33 cellular contexts compared by ENCODE assay signal in genomic region chr9:69115621-69116020, GRCh38. TPM values are rescaled to one million over a fixed set of nuclear protein-coding genes. Genes with fewer than 3 reads are reported as not detected.
DNase-seq lines count a peak whose midpoint lies in the region; ATAC-seq, FAIRE-seq and TF ChIP-seq lines count a peak whose summit lies in the region.
"Had no signal": no experiment of that assay in that cellular context is flagged by ENCODE, and none has a peak within 500 bp of the region (broad histone marks: within the 10 kb centered on the region; RNA-seq: fewer than 3 reads in every experiment).

No MANE protein-coding gene starts in this region.

- H3K36me3 Mint-ChIP-seq in osteocyte (ENCODE audit: unreplicated experiment), result no peaks in the 10 kb centered on the region
- no peaks in the 10 kb centered on the region for H3K36me3 Mint-ChIP-seq in CD4-positive, alpha-beta T cell (ENCODE audit: low read depth)

- H3K4me3 ChIP-seq in PC-9 (no peak overlapping the region), endothelial cell of umbilical vein (replicated peaks in 1 of 3; ENCODE audit: insufficient read depth in 1 of 3, low read depth in 1 of 3, low read length in 3 of 3) (no peak overlapping the region)
- H3K4me3 ChIP-seq: dorsolateral prefrontal cortex, mucosa of descending colon, right lobe of liver, tibial nerve had no signal

- H3K4me2 ChIP-seq in PC-9 (peak overlapping the region; percentile 61), endothelial cell of umbilical vein (ENCODE audit: insufficient read depth, low read length) (no peak overlapping the region)

- H3K27me3 ChIP-seq in PC-9 (ENCODE audit: insufficient read depth, low read depth) (no peaks in the 10 kb centered on the region), endothelial cell of umbilical vein (ENCODE audit: control insufficient read depth in 2 of 2, insufficient read depth in 2 of 2, low read length in 2 of 2) (no peaks in the 10 kb centered on the region)
- no peaks in the 10 kb centered on the region for H3K27me3 ChIP-seq in CD4-positive, alpha-beta T cell (ENCODE audit: control insufficient read depth, insufficient read depth, low read length)
- H3K27me3 ChIP-seq: dorsolateral prefrontal cortex, right lobe of liver, tibial nerve had no signal

- peak overlapping the region; percentile 46; the same call in 1 of the 2 replicates for H3K27ac ChIP-seq in PC-9
- no peak overlapping the region for H3K27ac ChIP-seq in endothelial cell of umbilical vein (ENCODE audit: insufficient read depth, low read depth, low read length)
- H3K27ac ChIP-seq in CD4-positive, alpha-beta T cell (ENCODE audit: low read depth, low read length), result no peak overlapping the region
- H3K27ac ChIP-seq: dorsolateral prefrontal cortex, epithelial cell of prostate, HL-60, parathyroid adenoma, right lobe of liver, VCaP had no signal

- BruUV-seq in PC-9 (replicated peaks; lab: Mats Ljungman, UMichigan) (no TSS peak), endothelial cell of umbilical vein (replicated peaks; lab: Mats Ljungman, UMichigan) (no TSS peak)

- CTCF ChIA-PET in PC-9 (lab: Charles Lee), result interaction anchor here (0.7 kb wide), 1 partner anchor 60 kb away, joined by 3 read pairs; no protein-coding TSS in a partner anchor
- CTCF ChIA-PET in endothelial cell of umbilical vein (lab: Charles Lee), result no interaction called here
- CTCF ChIA-PET in CD4-positive, alpha-beta T cell (lab: Charles Lee), result no interaction called here

- no peaks in the 10 kb centered on the region for H3K9me2 ChIP-seq in PC-9 (ENCODE audit: insufficient read depth)

- DNase-seq in AG20443 (ENCODE audit: low spot score) (peak; percentile 58), PC-9 (peak in 1 of 2 experiments; percentile 76), endothelial cell of umbilical vein (ENCODE audit: low read depth, low spot score) (no peak), osteocyte (ENCODE audit: extremely low spot score, unreplicated experiment) (no peak), NCI-H345 treated with DMSO at 0.1 percent for 48 hours (lab: John Stamatoyannopoulos, UW; ENCODE audit: unreplicated experiment) (no peak), middle frontal gyrus (ENCODE audit: extremely low spot score, low spot score) (no peak)
- no peak for DNase-seq in CD4-positive, alpha-beta T cell
- DNase-seq: activated CD4-positive, alpha-beta T cell treated with anti-CD3 and anti-CD28 coated beads, Interleukin-2, amount 50 U/mL, for 1 hour; activated naive CD4-positive, alpha-beta T cell treated with anti-CD3 and anti-CD28 coated beads, Interleukin-2, amount 10 ng/mL, durations not matched to agents 7 days and 5 days; DMS153; Kasumi-1; NCI-H1048; NCI-H1694 treated with DMSO at 0.1 percent for 48 hours; NCI-H526; right lobe of liver; stimulated activated CD4-positive, alpha-beta T cell treated with anti-CD3 and anti-CD28 coated beads, Interleukin-15, amount 100 ng/mL, for 24 hours; stimulated activated naive CD8-positive, alpha-beta T cell treated with anti-CD3 and anti-CD28 coated beads, Interleukin-15, amount 100 ng/mL, for 72 hours had no signal

- H2AFZ ChIP-seq in PC-9 (no peak overlapping the region), endothelial cell of umbilical vein (ENCODE audit: low read depth, low read length) (no peak overlapping the region)
- H2AFZ ChIP-seq: parathyroid adenoma had no signal

- ATAC-seq in CD4-positive, alpha-beta T cell (ENCODE audit: poor library complexity), result no peak
- ATAC-seq in HG02840 (IDR thresholded peaks at IDR 0.05; ENCODE audit: low FRiP score, unreplicated experiment), result no peak
- ATAC-seq: HepG2; mucosa of descending colon; right lobe of liver; stimulated activated naive CD8-positive, alpha-beta T cell treated with anti-CD3 and anti-CD28 coated beads, Interleukin-15, amount 100 ng/mL, for 72 hours had no signal

- H4K20me1 ChIP-seq in PC-9 (ENCODE audit: insufficient read depth) (no peaks in the 10 kb centered on the region), endothelial cell of umbilical vein (replicated peaks; ENCODE audit: control insufficient read depth, extremely low read depth, insufficient read depth, low read length) (no peaks in the 10 kb centered on the region)

- no peak for FAIRE-seq in endothelial cell of umbilical vein (lab: Jason Lieb, UNC)
- FAIRE-seq: G401.6, H1, HepG2, islet of Langerhans had no signal

- dilution Hi-C loops in endothelial cell of umbilical vein (cut with MboI; ENCODE audit: extremely low pct_ligation_motif_present, low sequenced_read_pairs), result no loop called here

- peaks cover 9% of the 10 kb centered on the region for H3K4me1 Mint-ChIP-seq in osteocyte (ENCODE audit: unreplicated experiment)
- H3K4me1 Mint-ChIP-seq in CD4-positive, alpha-beta T cell (ENCODE audit: low read depth), result no peaks in the 10 kb centered on the region

- H3F3A ChIP-seq in PC-9 (ENCODE audit: insufficient read depth, low read depth), result peaks cover 12% of the 10 kb centered on the region

- no peaks in the 10 kb centered on the region for H3K36me3 ChIP-seq in PC-9 (ENCODE audit: low read depth)
- H3K36me3 ChIP-seq in endothelial cell of umbilical vein (ENCODE audit: control insufficient read depth in 2 of 2, extremely low read depth in 1 of 2, insufficient read depth in 2 of 2, low read length in 2 of 2), result no peaks in the 10 kb centered on the region
- H3K36me3 ChIP-seq: right lobe of liver, tibial nerve had no signal

- no peaks in the 10 kb centered on the region for H3K9me1 ChIP-seq in endothelial cell of umbilical vein (replicated peaks; ENCODE audit: control insufficient read depth, extremely low read depth, insufficient read depth, low read length)

- H3K4me3 Mint-ChIP-seq in osteocyte (ENCODE audit: unreplicated experiment), result no peak overlapping the region
- no peak overlapping the region for H3K4me3 Mint-ChIP-seq in CD4-positive, alpha-beta T cell
- H3K4me3 Mint-ChIP-seq: activated naive CD4-positive, alpha-beta T cell treated with anti-CD3 and anti-CD28 coated beads, Interleukin-2, amount 10 ng/mL, durations not matched to agents 7 days and 5 days; B cell; central memory CD8-positive, alpha-beta T cell; stimulated activated naive CD8-positive, alpha-beta T cell treated with anti-CD3 and anti-CD28 coated beads, Interleukin-15, amount 100 ng/mL, for 72 hours; T-helper 2 cell treated with Interferon-gamma antibody and Interleukin-4, amounts not matched to agents 5 μg/mL and 100 μg/mL, for 36 hours had no signal

- H3K4me1 ChIP-seq in PC-9 (replicated peaks; ENCODE audit: insufficient read depth), result peaks cover 44% of the 10 kb centered on the region
- peaks cover 3% of the 10 kb centered on the region for H3K4me1 ChIP-seq in endothelial cell of umbilical vein (ENCODE audit: control insufficient read depth, extremely low read depth, insufficient read depth, low read length)
- H3K4me1 ChIP-seq: parathyroid adenoma, right lobe of liver had no signal

- no peaks in the 10 kb centered on the region for H3K27me3 Mint-ChIP-seq in osteocyte (ENCODE audit: unreplicated experiment)
- H3K27me3 Mint-ChIP-seq in CD4-positive, alpha-beta T cell, result no peaks in the 10 kb centered on the region
- H3K27me3 Mint-ChIP-seq: B cell; central memory CD8-positive, alpha-beta T cell; stimulated activated naive CD8-positive, alpha-beta T cell treated with anti-CD3 and anti-CD28 coated beads, Interleukin-15, amount 100 ng/mL, for 72 hours had no signal

- POLR2A ChIA-PET in PC-9 (lab: Charles Lee; ENCODE audit: unreplicated experiment), result no interaction called here
- POLR2A ChIA-PET in endothelial cell of umbilical vein (lab: Charles Lee), result no interaction called here
- POLR2A ChIA-PET in CD4-positive, alpha-beta T cell (lab: Charles Lee), result no interaction called here

- H3K9me3 Mint-ChIP-seq in osteocyte (ENCODE audit: unreplicated experiment), result no peaks in the 10 kb centered on the region
- no peaks in the 10 kb centered on the region for H3K9me3 Mint-ChIP-seq in CD4-positive, alpha-beta T cell
- H3K9me3 Mint-ChIP-seq: activated naive CD4-positive, alpha-beta T cell treated with anti-CD3 and anti-CD28 coated beads, Interleukin-2, amount 10 ng/mL, durations not matched to agents 7 days and 5 days; central memory CD8-positive, alpha-beta T cell; nephron; stimulated activated naive CD8-positive, alpha-beta T cell treated with anti-CD3 and anti-CD28 coated beads, Interleukin-15, amount 100 ng/mL, for 72 hours; T-helper 2 cell treated with Interferon-gamma antibody and Interleukin-4, amounts not matched to agents 5 μg/mL and 100 μg/mL, for 36 hours had no signal

- H3K27ac Mint-ChIP-seq in osteocyte (ENCODE audit: unreplicated experiment), result no peak overlapping the region
- no peak overlapping the region for H3K27ac Mint-ChIP-seq in CD4-positive, alpha-beta T cell
- H3K27ac Mint-ChIP-seq: activated naive CD4-positive, alpha-beta T cell treated with anti-CD3 and anti-CD28 coated beads, Interleukin-2, amount 10 ng/mL, durations not matched to agents 7 days and 5 days; B cell; stimulated activated naive CD8-positive, alpha-beta T cell treated with anti-CD3 and anti-CD28 coated beads, Interleukin-15, amount 100 ng/mL, for 72 hours; T-helper 2 cell treated with Interferon-gamma antibody and Interleukin-4, amounts not matched to agents 5 μg/mL and 100 μg/mL, for 36 hours had no signal

- intact Hi-C loops in PC-9 (cut with micrococcal nuclease; ENCODE audit: unreplicated experiment), result no loop called here
- intact Hi-C loops in endothelial cell of umbilical vein (cut with micrococcal nuclease), result no loop called here
- intact Hi-C loops in CD4-positive, alpha-beta T cell (cut with DNase I, micrococcal nuclease), result no loop called here

- H3K9ac ChIP-seq in endothelial cell of umbilical vein (replicated peaks; ENCODE audit: extremely low read depth, insufficient read depth, low read length), result no peak overlapping the region
- H3K9ac ChIP-seq: parathyroid adenoma had no signal

- TF ChIP-seq CTCF in PC-9 (conservative IDR thresholded peaks at IDR 0.05), result 0 out of 2 replicates have a peak, but pooled peaks have one; percentile 18
- no peak for TF ChIP-seq CTCF in endothelial cell of umbilical vein (IDR thresholded peaks at IDR 0.05; ENCODE audit: extremely low read depth in 1 of 2, insufficient read depth in 1 of 2, low read depth in 1 of 2, low read length in 2 of 2)
- peak; percentile 8 for TF ChIP-seq CTCF in osteocyte (IDR thresholded peaks at IDR 0.05)
- no peak for TF ChIP-seq CTCF in CD4-positive, alpha-beta T cell (IDR thresholded peaks at IDR 0.05)

- H3K79me2 ChIP-seq in PC-9 (ENCODE audit: low read depth), result 0 out of 2 replicates have a peak, but pooled peaks cover 4% of the 10 kb centered on the region
- no peaks in the 10 kb centered on the region for H3K79me2 ChIP-seq in endothelial cell of umbilical vein (ENCODE audit: control insufficient read depth, insufficient read depth, low read length)
- H3K79me2 ChIP-seq: parathyroid adenoma had no signal

- no peak for TF ChIP-seq POLR2A in endothelial cell of umbilical vein (IDR thresholded peaks at IDR 0.05; ENCODE audit: low read depth, low read length)

- H3K9me3 ChIP-seq in PC-9 (ENCODE audit: insufficient read depth, low read depth) (no peaks in the 10 kb centered on the region), endothelial cell of umbilical vein (replicated peaks; ENCODE audit: control insufficient read depth, insufficient read depth, low read length) (no peaks in the 10 kb centered on the region)
- H3K9me3 ChIP-seq in CD4-positive, alpha-beta T cell (ENCODE audit: control insufficient read depth, low read length), result no peaks in the 10 kb centered on the region
- H3K9me3 ChIP-seq: mucosa of descending colon, right lobe of liver, tibial nerve had no signal

RNA-seq across cellular contexts. Expression of gene TJP2, which starts 58.5 kb away (rescaled TPM):
- 120 and 143 TPM in 2 replicates for total RNA-seq in PC-9 (2021)
- 167 and 168 TPM in 2 replicates for total RNA-seq in endothelial cell of umbilical vein
- 75.2 and 83.0 TPM in 2 replicates for polyA plus RNA-seq in endothelial cell of umbilical vein
- 66.2 and 67.4 TPM in 2 replicates for polyA plus RNA-seq in endothelial cell of umbilical vein (2011; cell fraction: cytosol; rRNA removed)
- polyA plus RNA-seq in endothelial cell of umbilical vein (2011; cell fraction: nucleus; rRNA removed), result 166 and 182 TPM in 2 replicates
- 103 and 130 TPM in 2 replicates for polyA plus RNA-seq in endothelial cell of umbilical vein (2012)
- 125 and 131 TPM in 2 replicates for polyA minus RNA-seq in endothelial cell of umbilical vein
- polyA minus RNA-seq in endothelial cell of umbilical vein (2011; cell fraction: cytosol; rRNA and poly(A)+ RNA removed), result 22.0 TPM
- polyA minus RNA-seq in endothelial cell of umbilical vein (2011; cell fraction: nucleus; rRNA and poly(A)+ RNA removed), result 133 and 134 TPM in 2 replicates
- total RNA-seq in osteocyte, result 42.7 and 47.9 TPM in 2 replicates
- total RNA-seq in CD4-positive, alpha-beta T cell, result 1 to 10 TPM; 6.3 to 8.0 TPM

Comparison
In these comparisons a context has a peak if more than half of its experiments do, and no peak if none do; other contexts are left out.
1. CTCF ChIP-seq: peak in PC-9 (single experiment) and osteocyte (single experiment); none in endothelial cell of umbilical vein (0 of 2) and CD4-positive, alpha-beta T cell (single experiment).